14 cellular contexts compared by ENCODE assay signal in genomic region chr3:105829229-105829628, GRCh38. TPM values are rescaled to one million over a fixed set of nuclear protein-coding genes. Genes with fewer than 3 reads are reported as not detected.
DNase-seq lines count a peak whose midpoint lies in the region; ATAC-seq and TF ChIP-seq lines count a peak whose summit lies in the region.
"Had no signal": no experiment of that assay in that cellular context is flagged by ENCODE, and none has a peak within 500 bp of the region (broad histone marks: within the 10 kb centered on the region; RNA-seq: fewer than 3 reads in every experiment).

No MANE protein-coding gene starts in this region.

- peaks cover 57 to 80% (median 69%) of the 10 kb centered on the region in 4 donors for H3K4me1 Mint-ChIP-seq in CD4-positive, alpha-beta memory T cell
- peaks cover 79% of the 10 kb centered on the region for H3K4me1 Mint-ChIP-seq in activated naive CD4-positive, alpha-beta T cell treated with anti-CD3 and anti-CD28 coated beads for 36 hours (ENCODE audit: low read depth)
- H3K4me1 Mint-ChIP-seq in mesothelial cell of epicardium, result peaks cover 22% of the 10 kb centered on the region

- peak overlapping the region; percentile 44 to 87 (median 81) for H3K27ac Mint-ChIP-seq in CD4-positive, alpha-beta memory T cell
- peak overlapping the region; percentile 90 for H3K27ac Mint-ChIP-seq in activated naive CD4-positive, alpha-beta T cell treated with anti-CD3 and anti-CD28 coated beads for 36 hours
- peak overlapping the region; percentile 7 for H3K27ac Mint-ChIP-seq in mesothelial cell of epicardium

- H3K27ac ChIP-seq in CD4-positive, alpha-beta memory T cell (ENCODE audit: low read depth, low read length), result no peak overlapping the region
- H3K27ac ChIP-seq: KMS-11, PC-9 had no signal

- H3K36me3 Mint-ChIP-seq in CD4-positive, alpha-beta memory T cell, result peaks cover 32 to 36% of the 10 kb centered on the region in 2 donors
- peaks cover 38% of the 10 kb centered on the region for H3K36me3 Mint-ChIP-seq in activated naive CD4-positive, alpha-beta T cell treated with anti-CD3 and anti-CD28 coated beads for 36 hours (ENCODE audit: low read depth)
- H3K36me3 Mint-ChIP-seq in mesothelial cell of epicardium, result peaks cover 45% of the 10 kb centered on the region

- no peaks in the 10 kb centered on the region for H3K9me3 Mint-ChIP-seq in CD4-positive, alpha-beta memory T cell
- H3K9me3 Mint-ChIP-seq in activated naive CD4-positive, alpha-beta T cell treated with anti-CD3 and anti-CD28 coated beads for 36 hours, result no peaks in the 10 kb centered on the region
- H3K9me3 Mint-ChIP-seq in mesothelial cell of epicardium, result peaks cover 9% of the 10 kb centered on the region
- H3K9me3 Mint-ChIP-seq: naive B cell had no signal

- ATAC-seq in HG03565 (IDR thresholded peaks at IDR 0.05; ENCODE audit: unreplicated experiment) (no peak), left lobe of liver (no peak)

- no peaks in the 10 kb centered on the region for H3K27me3 ChIP-seq in CD4-positive, alpha-beta memory T cell (ENCODE audit: insufficient read depth, low read length)

- peak in 1 of 5 donors; percentile 37 for DNase-seq in CD4-positive, alpha-beta memory T cell
- peak; percentile 20 for DNase-seq in NCI-H226
- peak; percentile 61 for DNase-seq in activated naive CD4-positive, alpha-beta T cell treated with anti-CD3 and anti-CD28 coated beads for 36 hours
- DNase-seq in mesothelial cell of epicardium (ENCODE audit: low spot score in 2 of 2, unreplicated experiment in 2 of 2), result no peak
- DNase-seq in DMS153 (lab: John Stamatoyannopoulos, UW), result no peak
- no peak for DNase-seq in left lobe of liver (ENCODE audit: low spot score)
- DNase-seq in amygdala (lab: John Stamatoyannopoulos, UW), result no peak
- DNase-seq: naive B cell, NCI-H2107, PC-9, T1000 had no signal

- POLR2A ChIA-PET in CD4-positive, alpha-beta memory T cell (lab: Charles Lee; ENCODE audit: partially characterized antibody), result interaction anchor here (0.6 to 1.5 kb wide), 4 partner anchors 19 to 81 kb away, joined by 3 to 6 read pairs (median 4); partner anchors contain the start of gene CBLB

- H3K27me3 Mint-ChIP-seq in CD4-positive, alpha-beta memory T cell, result no peaks in the 10 kb centered on the region
- H3K27me3 Mint-ChIP-seq in activated naive CD4-positive, alpha-beta T cell treated with anti-CD3 and anti-CD28 coated beads for 36 hours (ENCODE audit: low read depth), result no peaks in the 10 kb centered on the region
- no peaks in the 10 kb centered on the region for H3K27me3 Mint-ChIP-seq in mesothelial cell of epicardium (ENCODE audit: low read depth)
- H3K27me3 Mint-ChIP-seq: naive B cell had no signal

- peaks cover 74% of the 10 kb centered on the region for H3K4me1 ChIP-seq in CD4-positive, alpha-beta memory T cell (ENCODE audit: insufficient read depth, low read length)

- H3K4me3 ChIP-seq in CD4-positive, alpha-beta memory T cell (ENCODE audit: low read length in 2 of 2), result no peak overlapping the region
- H3K4me3 ChIP-seq: PC-9 had no signal

- CTCF ChIA-PET in CD4-positive, alpha-beta memory T cell (lab: Charles Lee; ENCODE audit: partially characterized antibody), result interaction anchor here (0.6 kb wide), 1 partner anchor 1883 kb away, joined by 3 read pairs; no protein-coding TSS in a partner anchor
- CTCF ChIA-PET in activated naive CD4-positive, alpha-beta T cell treated with anti-CD3 and anti-CD28 coated beads for 36 hours (lab: Charles Lee), result interaction anchor here (1.1 kb wide), 1 partner anchor 142 kb away, joined by 3 read pairs; no protein-coding TSS in a partner anchor

- no peaks in the 10 kb centered on the region for H3K36me3 ChIP-seq in CD4-positive, alpha-beta memory T cell (ENCODE audit: insufficient read depth, low read length)

- peak overlapping the region in 7 of 8 donors; percentile 11 to 68 (median 33) for H3K4me3 Mint-ChIP-seq in CD4-positive, alpha-beta memory T cell
- peak overlapping the region; percentile 17 for H3K4me3 Mint-ChIP-seq in activated naive CD4-positive, alpha-beta T cell treated with anti-CD3 and anti-CD28 coated beads for 36 hours
- no peak overlapping the region for H3K4me3 Mint-ChIP-seq in mesothelial cell of epicardium
- H3K4me3 Mint-ChIP-seq: CD14-positive monocyte had no signal

- no peak for TF ChIP-seq CTCF in mesothelial cell of epicardium (IDR thresholded peaks at IDR 0.05; ENCODE audit: unreplicated experiment)

- intact Hi-C loops in CD4-positive, alpha-beta memory T cell (cut with micrococcal nuclease), result no loop called here
- intact Hi-C loops in activated naive CD4-positive, alpha-beta T cell treated with anti-CD3 and anti-CD28 coated beads for 36 hours (cut with micrococcal nuclease), result no loop called here

- H3K9me3 ChIP-seq in CD4-positive, alpha-beta memory T cell (ENCODE audit: control insufficient read depth in 1 of 2, low read length in 2 of 2), result no peaks in the 10 kb centered on the region

RNA-seq across cellular contexts. Expression of gene CBLB, which starts 39.6 kb away (rescaled TPM):
- 100 to 1,000 TPM in 1 of 2 experiments, 10 to 100 TPM in 1; 93.5 to 106 TPM for total RNA-seq in CD4-positive, alpha-beta memory T cell
- 10 to 100 TPM; 17.0 to 39.7 TPM for polyA plus RNA-seq in CD4-positive, alpha-beta memory T cell
- total RNA-seq in activated naive CD4-positive, alpha-beta T cell treated with anti-CD3 and anti-CD28 coated beads for 36 hours, result 10 to 100 TPM; 72.8 to 78.9 TPM
- total RNA-seq in mesothelial cell of epicardium, result 101 to 116 TPM (median 108 TPM) in 3 replicates
- 9.5 TPM for total RNA-seq in left lobe of liver

Comparison
In these comparisons a context has a peak if more than half of its experiments do, and no peak if none do; other contexts are left out.
1. DNase-seq: peak in NCI-H226 (single experiment) and activated naive CD4-positive, alpha-beta T cell treated with anti-CD3 and anti-CD28 coated beads for 36 hours (single experiment); none in mesothelial cell of epicardium (0 of 2), DMS153 (single experiment), left lobe of liver (single experiment) and amygdala (0 of 56).
2. H3K27ac Mint-ChIP-seq: peak in every context shown above with its lines; median percentile 90 in activated naive CD4-positive, alpha-beta T cell treated with anti-CD3 and anti-CD28 coated beads for 36 hours; 81 in CD4-positive, alpha-beta memory T cell; 7 in mesothelial cell of epicardium.